1 cellular context compared by ENCODE assay signal in the genomic region with DNA sequence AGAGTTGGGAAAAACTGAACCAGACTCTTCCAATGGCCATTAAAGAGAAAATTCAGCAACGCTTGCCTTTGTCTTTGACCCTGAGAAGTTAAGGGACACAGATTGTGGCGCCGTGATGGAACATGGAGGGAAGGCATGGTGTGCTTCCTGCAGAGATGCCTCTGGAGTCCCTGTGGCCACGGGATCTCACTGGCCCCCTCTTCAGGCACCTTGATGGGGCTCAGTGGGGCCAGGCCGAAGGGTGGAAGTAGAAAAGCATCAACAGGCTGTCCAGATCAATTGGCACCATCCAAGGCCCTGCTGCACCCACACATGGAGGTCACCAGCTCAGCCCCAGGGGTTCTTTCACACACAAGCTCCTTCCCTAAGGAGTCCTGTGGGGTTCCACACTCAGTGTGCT.
TF ChIP-seq lines count a peak whose summit lies in the region.

No MANE protein-coding gene starts in this region.

TF ChIP-seq in IMR-90, 13 proteins besides CTCF, POLR2A, EP300 and RAD21 (continued from another document):
- TF ChIP-seq, protein P1, sequence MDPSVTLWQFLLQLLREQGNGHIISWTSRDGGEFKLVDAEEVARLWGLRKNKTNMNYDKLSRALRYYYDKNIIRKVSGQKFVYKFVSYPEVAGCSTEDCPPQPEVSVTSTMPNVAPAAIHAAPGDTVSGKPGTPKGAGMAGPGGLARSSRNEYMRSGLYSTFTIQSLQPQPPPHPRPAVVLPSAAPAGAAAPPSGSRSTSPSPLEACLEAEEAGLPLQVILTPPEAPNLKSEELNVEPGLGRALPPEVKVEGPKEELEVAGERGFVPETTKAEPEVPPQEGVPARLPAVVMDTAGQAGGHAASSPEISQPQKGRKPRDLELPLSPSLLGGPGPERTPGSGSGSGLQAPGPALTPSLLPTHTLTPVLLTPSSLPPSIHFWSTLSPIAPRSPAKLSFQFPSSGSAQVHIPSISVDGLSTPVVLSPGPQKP (IDR thresholded peaks at IDR 0.05; ENCODE audit: borderline replicate concordance, low read depth, low read length): no peak
- no peak for TF ChIP-seq RFX5 (IDR thresholded peaks at IDR 0.05; ENCODE audit: low read depth, low read length)
- TF ChIP-seq CHD1 (IDR thresholded peaks at IDR 0.05; ENCODE audit: low read depth, low read length): no peak
- TF ChIP-seq, protein P2, sequence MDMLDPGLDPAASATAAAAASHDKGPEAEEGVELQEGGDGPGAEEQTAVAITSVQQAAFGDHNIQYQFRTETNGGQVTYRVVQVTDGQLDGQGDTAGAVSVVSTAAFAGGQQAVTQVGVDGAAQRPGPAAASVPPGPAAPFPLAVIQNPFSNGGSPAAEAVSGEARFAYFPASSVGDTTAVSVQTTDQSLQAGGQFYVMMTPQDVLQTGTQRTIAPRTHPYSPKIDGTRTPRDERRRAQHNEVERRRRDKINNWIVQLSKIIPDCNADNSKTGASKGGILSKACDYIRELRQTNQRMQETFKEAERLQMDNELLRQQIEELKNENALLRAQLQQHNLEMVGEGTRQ (IDR thresholded peaks at IDR 0.05; ENCODE audit: low read depth, low read length): no peak
